In the genomic region with DNA sequence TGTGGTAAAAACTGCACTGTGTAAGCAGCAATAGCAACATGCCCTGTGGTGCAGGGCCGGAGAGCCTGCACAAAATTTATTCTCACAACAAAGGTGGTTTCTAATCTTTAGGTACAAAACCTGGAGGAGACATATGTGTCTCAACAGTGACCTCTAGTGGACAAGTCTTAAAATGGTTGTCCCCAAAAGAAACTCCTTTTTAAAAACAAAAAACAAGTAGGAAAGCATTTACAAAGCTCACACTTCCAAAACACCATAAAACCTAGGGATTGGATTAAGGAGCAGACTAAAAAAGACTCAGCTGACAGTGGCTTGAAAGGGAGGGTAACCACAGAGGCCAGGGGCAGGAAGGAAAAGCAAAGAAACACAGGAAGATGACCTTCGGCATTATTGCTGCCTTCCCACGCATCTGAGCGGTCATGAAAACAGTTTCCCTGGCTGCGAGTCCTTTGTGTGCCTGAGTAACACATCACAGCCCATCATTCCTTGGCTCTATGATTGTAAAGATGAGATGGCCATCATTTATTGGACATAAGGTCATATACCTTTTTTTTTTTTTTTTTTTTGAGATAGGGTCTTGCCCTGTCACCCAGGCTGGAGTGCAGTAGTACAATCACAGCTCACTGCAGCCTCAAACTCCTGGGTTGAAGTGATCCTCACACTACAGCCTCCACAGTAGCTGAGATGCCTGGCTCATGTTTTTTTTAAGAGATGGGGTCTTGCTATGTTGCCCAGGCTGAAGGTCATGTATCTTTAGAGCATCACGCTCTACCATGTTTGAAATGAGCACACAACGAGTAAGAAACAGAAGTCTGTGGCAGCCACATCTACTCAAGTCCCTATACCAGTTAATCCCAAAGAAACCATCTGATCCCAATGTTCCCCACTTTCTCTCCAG, we compare ENCODE assay signal across 8 cellular contexts. TPM values are rescaled to one million over a fixed set of nuclear protein-coding genes. Genes with fewer than 3 reads are reported as not detected.
DNase-seq lines count a peak whose midpoint lies in the region; ATAC-seq, FAIRE-seq and TF ChIP-seq lines count a peak whose summit lies in the region.

No MANE protein-coding gene starts in this region.

- H3K36me3 Mint-ChIP-seq in activated naive CD4-positive, alpha-beta T cell treated with anti-CD3 and anti-CD28 coated beads for 36 hours (ENCODE audit: low read depth), result peaks cover 6% of the 10 kb centered on the region

- H3K27me3 ChIP-seq in adrenal gland, result no peaks in the 10 kb centered on the region
- H3K27me3 ChIP-seq in small intestine (ENCODE audit: control insufficient read depth in 2 of 2, insufficient read depth in 2 of 2, low read length in 2 of 2), result no peaks in the 10 kb centered on the region

- DNase-seq in activated naive CD4-positive, alpha-beta T cell treated with anti-CD3 and anti-CD28 coated beads for 36 hours, result no peak
- no peak for DNase-seq in activated naive CD4-positive, alpha-beta T cell treated with Interleukin-2 at 50 U/mL for 16 hours
- peak; percentile 48 for DNase-seq in NCI-H2196 (lab: John Stamatoyannopoulos, UW; ENCODE audit: unreplicated experiment)
- peak; percentile 24 to 67 (median 31) for DNase-seq in adrenal gland
- DNase-seq in hepatic stellate cell (ENCODE audit: low spot score), result peak; percentile 36
- peak; percentile 50 for DNase-seq in small intestine
- no peak for DNase-seq in NK-92 (lab: John Stamatoyannopoulos, UW; ENCODE audit: unreplicated experiment)

- no peak for TF ChIP-seq POLR2A in adrenal gland (IDR thresholded peaks at IDR 0.05)

- CTCF ChIA-PET in activated naive CD4-positive, alpha-beta T cell treated with anti-CD3 and anti-CD28 coated beads for 36 hours (lab: Charles Lee), result interaction anchor here (0.6 to 1.8 kb wide), 16 partner anchors 10 to 876 kb away, joined by 3 to 9 read pairs (median 4); no protein-coding TSS in a partner anchor

- H3K4me1 ChIP-seq in adrenal gland (replicated peaks in 1 of 2) (no peaks in the 10 kb centered on the region), small intestine (ENCODE audit: control insufficient read depth in 2 of 2, insufficient read depth in 1 of 2, low read depth in 1 of 2, low read length in 1 of 2) (no peaks in the 10 kb centered on the region)

- H3K9me3 ChIP-seq in adrenal gland (replicated peaks in 1 of 3) (no peaks in the 10 kb centered on the region), small intestine (ENCODE audit: control insufficient read depth, low read depth) (no peaks in the 10 kb centered on the region)

- FAIRE-seq in small intestine (lab: Jason Lieb, UNC), result no peak

- H3K27ac ChIP-seq in adrenal gland, result no peak overlapping the region
- H3K27ac ChIP-seq in small intestine (ENCODE audit: low read depth in 1 of 2, low read length in 1 of 2), result no peak overlapping the region

- intact Hi-C loops in activated naive CD4-positive, alpha-beta T cell treated with anti-CD3 and anti-CD28 coated beads for 36 hours (cut with micrococcal nuclease), result loop anchor here (1.0 to 10.0 kb wide), 9 partner anchors 23 to 915 kb away; partner anchors contain the start of genes C1QL3 and MINDY3
- intact Hi-C loops in adrenal gland (cut with DNase I), result loop anchor here in 1 of 2 donors (5.0 kb wide), 2 partner anchors 660 to 875 kb away; no protein-coding TSS in a partner anchor

- peak; percentile 47 for ATAC-seq in HG02852 (IDR thresholded peaks at IDR 0.05; ENCODE audit: unreplicated experiment)

- H3K36me3 ChIP-seq in adrenal gland (replicated peaks in 1 of 2) (no peaks in the 10 kb centered on the region), small intestine (ENCODE audit: control insufficient read depth in 2 of 2, insufficient read depth in 2 of 2, low read length in 2 of 2) (no peaks in the 10 kb centered on the region)

- WGBS in adrenal gland, 4 donors, result 44 to 46% (median 46%) methylated on average over 7 of the region's 7 CpGs
- 37 to 57% (median 48%) methylated on average over 7 of the region's 7 CpGs for WGBS in small intestine, 3 donors

- no peaks in the 10 kb centered on the region for H3K27me3 Mint-ChIP-seq in activated naive CD4-positive, alpha-beta T cell treated with anti-CD3 and anti-CD28 coated beads for 36 hours (ENCODE audit: low read depth)

- TF ChIP-seq CTCF in adrenal gland (IDR thresholded peaks at IDR 0.05), result peak; percentile 58 to 90 (median 74)

- H3K4me1 Mint-ChIP-seq in activated naive CD4-positive, alpha-beta T cell treated with anti-CD3 and anti-CD28 coated beads for 36 hours (ENCODE audit: low read depth), result peaks cover 36% of the 10 kb centered on the region

- H3K4me3 ChIP-seq in adrenal gland, result peak overlapping the region in 1 of 4 donors; percentile 31
- no peak overlapping the region for H3K4me3 ChIP-seq in small intestine (ENCODE audit: low read depth in 1 of 2, low read length in 2 of 2)

- peak overlapping the region; percentile 72 for H3K27ac Mint-ChIP-seq in activated naive CD4-positive, alpha-beta T cell treated with anti-CD3 and anti-CD28 coated beads for 36 hours

- no peak overlapping the region for H3K4me3 Mint-ChIP-seq in activated naive CD4-positive, alpha-beta T cell treated with anti-CD3 and anti-CD28 coated beads for 36 hours

- no peaks in the 10 kb centered on the region for H3K9me3 Mint-ChIP-seq in activated naive CD4-positive, alpha-beta T cell treated with anti-CD3 and anti-CD28 coated beads for 36 hours

RNA-seq across cellular contexts. Expression of gene RSU1, which starts 39.5 kb away (rescaled TPM):
- 10 to 100 TPM; 43.4 to 45.1 TPM for total RNA-seq in activated naive CD4-positive, alpha-beta T cell treated with anti-CD3 and anti-CD28 coated beads for 36 hours
- total RNA-seq in adrenal gland, result 10 to 100 TPM; 23.8 to 51.6 (median 43.4) TPM
- 10 to 100 TPM; 15.6 to 96.8 (median 24.5) TPM for polyA plus RNA-seq in adrenal gland
- 10 to 100 TPM; 19.2 to 37.0 (median 21.5) TPM for polyA plus RNA-seq in small intestine

Comparison
In these comparisons a context has a peak if more than half of its experiments do, and no peak if none do; other contexts are left out.
1. DNase-seq: peak in NCI-H2196 (single experiment), adrenal gland (7 of 7), hepatic stellate cell (single experiment) and small intestine (single experiment); none in activated naive CD4-positive, alpha-beta T cell treated with anti-CD3 and anti-CD28 coated beads for 36 hours (single experiment), activated naive CD4-positive, alpha-beta T cell treated with Interleukin-2 at 50 U/mL for 16 hours (single experiment) and NK-92 (single experiment).